ENCODE assay signal across 1 cellular context in the genomic region with DNA sequence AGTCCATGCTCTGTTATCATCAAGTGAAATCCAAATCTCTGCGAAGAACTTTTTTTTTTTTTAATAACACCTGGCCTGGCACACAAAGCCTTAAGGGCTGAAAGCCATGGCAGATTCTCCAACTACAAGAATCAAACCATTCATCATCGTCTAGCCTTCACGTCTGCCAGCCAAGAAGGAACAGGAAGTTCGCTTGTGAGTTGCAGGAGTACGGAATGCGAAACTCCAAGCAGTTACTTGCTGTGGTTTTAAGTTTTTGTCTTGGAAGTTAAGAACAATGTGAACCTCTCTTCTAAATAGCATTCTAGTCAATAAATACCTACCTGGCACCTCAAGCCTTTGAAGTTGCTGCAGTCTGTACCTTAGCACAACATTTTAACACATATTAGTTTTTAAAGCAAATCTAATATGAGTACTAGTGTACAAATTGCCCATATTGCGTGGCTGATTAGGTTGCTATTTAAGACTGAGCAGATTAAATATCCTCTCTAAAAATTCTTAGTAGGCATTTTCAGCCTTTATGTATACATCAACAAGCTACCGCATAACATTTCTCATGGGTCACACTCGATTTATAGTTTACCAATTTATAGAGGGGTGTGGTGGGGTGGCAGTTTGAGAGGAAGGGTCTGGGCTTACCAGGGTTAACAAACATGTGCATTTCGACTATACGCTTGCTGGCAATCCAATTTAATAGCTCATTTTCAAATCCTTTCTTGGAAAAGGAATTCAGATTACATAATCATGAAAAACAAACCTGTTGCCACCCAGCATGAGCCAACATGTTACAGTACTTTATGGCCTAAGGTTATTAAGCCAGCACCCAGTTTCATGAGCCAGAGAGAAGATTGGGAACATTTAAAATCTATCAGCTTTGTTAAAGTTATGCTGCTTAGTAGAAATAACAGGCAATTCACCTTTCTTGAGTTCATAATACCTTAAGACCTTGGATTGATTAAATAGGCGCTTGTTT.
TF ChIP-seq lines count a peak whose summit lies in the region.

No MANE protein-coding gene starts in this region.

TF ChIP-seq in HepG2, 621 proteins besides CTCF, POLR2A, EP300 and RAD21:
- no peak for TF ChIP-seq MAF1 (CRISPR knock-in tag; IDR thresholded peaks at IDR 0.05; ENCODE audit: borderline replicate concordance)
